ENCODE assay signal across 1 cellular context in genomic region chr3:191721983-191722382, GRCh38.
TF ChIP-seq lines count a peak whose summit lies in the region.

No MANE protein-coding gene starts in this region.

TF ChIP-seq in HepG2, 621 proteins besides CTCF, POLR2A, EP300 and RAD21 (continued from another document and continues in another):
- TF ChIP-seq HMG20A (CRISPR knock-in tag; IDR thresholded peaks at IDR 0.05; ENCODE audit: borderline replicate concordance): peak; percentile 79; the same call in 1 of the 2 replicates
- TF ChIP-seq ZMYM4 (CRISPR knock-in tag; IDR thresholded peaks at IDR 0.05): peak; percentile 78
- TF ChIP-seq HDAC2 (CRISPR knock-in tag; IDR thresholded peaks at IDR 0.05): no peak
- TF ChIP-seq THAP11 (CRISPR knock-in tag; IDR thresholded peaks at IDR 0.05): 0 out of 2 replicates have a peak, but pooled peaks have one; percentile 27
- no peak for TF ChIP-seq MBD4 (IDR thresholded peaks at IDR 0.05; ENCODE audit: borderline replicate concordance, low read length)
- TF ChIP-seq, protein P1, sequence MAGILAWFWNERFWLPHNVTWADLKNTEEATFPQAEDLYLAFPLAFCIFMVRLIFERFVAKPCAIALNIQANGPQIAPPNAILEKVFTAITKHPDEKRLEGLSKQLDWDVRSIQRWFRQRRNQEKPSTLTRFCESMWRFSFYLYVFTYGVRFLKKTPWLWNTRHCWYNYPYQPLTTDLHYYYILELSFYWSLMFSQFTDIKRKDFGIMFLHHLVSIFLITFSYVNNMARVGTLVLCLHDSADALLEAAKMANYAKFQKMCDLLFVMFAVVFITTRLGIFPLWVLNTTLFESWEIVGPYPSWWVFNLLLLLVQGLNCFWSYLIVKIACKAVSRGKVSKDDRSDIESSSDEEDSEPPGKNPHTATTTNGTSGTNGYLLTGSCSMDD (CRISPR knock-in tag; IDR thresholded peaks at IDR 0.05): no peak
- TF ChIP-seq, protein P2, sequence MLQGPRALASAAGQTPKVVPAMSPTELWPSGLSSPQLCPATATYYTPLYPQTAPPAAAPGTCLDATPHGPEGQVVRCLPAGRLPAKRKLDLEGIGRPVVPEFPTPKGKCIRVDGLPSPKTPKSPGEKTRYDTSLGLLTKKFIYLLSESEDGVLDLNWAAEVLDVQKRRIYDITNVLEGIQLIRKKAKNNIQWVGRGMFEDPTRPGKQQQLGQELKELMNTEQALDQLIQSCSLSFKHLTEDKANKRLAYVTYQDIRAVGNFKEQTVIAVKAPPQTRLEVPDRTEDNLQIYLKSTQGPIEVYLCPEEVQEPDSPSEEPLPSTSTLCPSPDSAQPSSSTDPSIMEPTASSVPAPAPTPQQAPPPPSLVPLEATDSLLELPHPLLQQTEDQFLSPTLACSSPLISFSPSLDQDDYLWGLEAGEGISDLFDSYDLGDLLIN (CRISPR knock-in tag; IDR thresholded peaks at IDR 0.05; ENCODE audit: borderline replicate concordance): no peak
- TF ChIP-seq, protein P3, sequence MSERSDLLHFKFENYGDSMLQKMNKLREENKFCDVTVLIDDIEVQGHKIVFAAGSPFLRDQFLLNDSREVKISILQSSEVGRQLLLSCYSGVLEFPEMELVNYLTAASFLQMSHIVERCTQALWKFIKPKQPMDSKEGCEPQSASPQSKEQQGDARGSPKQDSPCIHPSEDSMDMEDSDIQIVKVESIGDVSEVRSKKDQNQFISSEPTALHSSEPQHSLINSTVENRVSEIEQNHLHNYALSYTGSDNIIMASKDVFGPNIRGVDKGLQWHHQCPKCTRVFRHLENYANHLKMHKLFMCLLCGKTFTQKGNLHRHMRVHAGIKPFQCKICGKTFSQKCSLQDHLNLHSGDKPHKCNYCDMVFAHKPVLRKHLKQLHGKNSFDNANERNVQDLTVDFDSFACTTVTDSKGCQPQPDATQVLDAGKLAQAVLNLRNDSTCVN (CRISPR knock-in tag; IDR thresholded peaks at IDR 0.05; ENCODE audit: borderline replicate concordance): peak; percentile 99
- TF ChIP-seq FOSL1 (CRISPR knock-in tag; IDR thresholded peaks at IDR 0.05; ENCODE audit: borderline replicate concordance): peak; percentile 57; the same call in 1 of the 2 replicates
- TF ChIP-seq MED1 (CRISPR knock-in tag; IDR thresholded peaks at IDR 0.05): peak; percentile 49
- TF ChIP-seq GABPB1 (CRISPR knock-in tag; IDR thresholded peaks at IDR 0.05): no peak
- TF ChIP-seq FIP1L1 (IDR thresholded peaks at IDR 0.05; ENCODE audit: borderline replicate concordance, insufficient read depth, low read depth, low read length): no peak
- peak; percentile 59; the same call in 1 of the 2 replicates for TF ChIP-seq ZNF644 (CRISPR knock-in tag; IDR thresholded peaks at IDR 0.05; ENCODE audit: low read depth)
- peak; percentile 80 for TF ChIP-seq PRDM15 (CRISPR knock-in tag; IDR thresholded peaks at IDR 0.05)
- TF ChIP-seq FOSL2 (CRISPR knock-in tag; IDR thresholded peaks at IDR 0.05): peak; percentile 88
- TF ChIP-seq MAX (IDR thresholded peaks at IDR 0.05): peak; percentile 59; the same call in 1 of the 2 replicates
- TF ChIP-seq GATAD2A (CRISPR knock-in tag; IDR thresholded peaks at IDR 0.05): peak; percentile 63
- TF ChIP-seq ZNF331 (CRISPR knock-in tag; IDR thresholded peaks at IDR 0.05): peak; percentile 47; the same call in 1 of the 2 replicates
- no peak for TF ChIP-seq ZNF343 (CRISPR knock-in tag; IDR thresholded peaks at IDR 0.05)
- TF ChIP-seq SALL1 (CRISPR knock-in tag; IDR thresholded peaks at IDR 0.05): no peak; the same call in 1 of the 2 replicates
- no peak for TF ChIP-seq ZNF552 (CRISPR knock-in tag; IDR thresholded peaks at IDR 0.05; ENCODE audit: borderline replicate concordance)
- TF ChIP-seq REST (IDR thresholded peaks at IDR 0.05; ENCODE audit: borderline replicate concordance in 1 of 2, low read depth in 1 of 2, low read length in 2 of 2): no peak
- TF ChIP-seq ZNF136 (CRISPR knock-in tag; IDR thresholded peaks at IDR 0.05; ENCODE audit: low read depth): no peak
- TF ChIP-seq, protein P4, sequence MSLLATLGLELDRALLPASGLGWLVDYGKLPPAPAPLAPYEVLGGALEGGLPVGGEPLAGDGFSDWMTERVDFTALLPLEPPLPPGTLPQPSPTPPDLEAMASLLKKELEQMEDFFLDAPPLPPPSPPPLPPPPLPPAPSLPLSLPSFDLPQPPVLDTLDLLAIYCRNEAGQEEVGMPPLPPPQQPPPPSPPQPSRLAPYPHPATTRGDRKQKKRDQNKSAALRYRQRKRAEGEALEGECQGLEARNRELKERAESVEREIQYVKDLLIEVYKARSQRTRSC (CRISPR knock-in tag; IDR thresholded peaks at IDR 0.05; ENCODE audit: low read depth): no peak
- no peak for TF ChIP-seq TOE1 (CRISPR knock-in tag; IDR thresholded peaks at IDR 0.05)
- no peak for TF ChIP-seq SOX13 (IDR thresholded peaks at IDR 0.05)
- TF ChIP-seq SOX13 (CRISPR knock-in tag; conservative IDR thresholded peaks at IDR 0.05 in 1 of 2, IDR thresholded peaks at IDR 0.05 in 1 of 2): peak in 1 of 2 experiments; percentile 81; a peak in 2 of 4 replicates
- no peak for TF ChIP-seq ETS1 (CRISPR knock-in tag; IDR thresholded peaks at IDR 0.05)
- TF ChIP-seq MTF1 (CRISPR knock-in tag; IDR thresholded peaks at IDR 0.05): no peak
- no peak for TF ChIP-seq ZNF790 (CRISPR knock-in tag; IDR thresholded peaks at IDR 0.05; ENCODE audit: borderline replicate concordance)
- TF ChIP-seq NR2F6 (IDR thresholded peaks at IDR 0.05): no peak
- 0 out of 2 replicates have a peak, but pooled peaks have one; percentile 8 for TF ChIP-seq NR2F6 (CRISPR knock-in tag; IDR thresholded peaks at IDR 0.05)
- TF ChIP-seq, protein P5, sequence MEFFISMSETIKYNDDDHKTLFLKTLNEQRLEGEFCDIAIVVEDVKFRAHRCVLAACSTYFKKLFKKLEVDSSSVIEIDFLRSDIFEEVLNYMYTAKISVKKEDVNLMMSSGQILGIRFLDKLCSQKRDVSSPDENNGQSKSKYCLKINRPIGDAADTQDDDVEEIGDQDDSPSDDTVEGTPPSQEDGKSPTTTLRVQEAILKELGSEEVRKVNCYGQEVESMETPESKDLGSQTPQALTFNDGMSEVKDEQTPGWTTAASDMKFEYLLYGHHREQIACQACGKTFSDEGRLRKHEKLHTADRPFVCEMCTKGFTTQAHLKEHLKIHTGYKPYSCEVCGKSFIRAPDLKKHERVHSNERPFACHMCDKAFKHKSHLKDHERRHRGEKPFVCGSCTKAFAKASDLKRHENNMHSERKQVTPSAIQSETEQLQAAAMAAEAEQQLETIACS (CRISPR knock-in tag; IDR thresholded peaks at IDR 0.05): no peak
- no peak for TF ChIP-seq SOX6 (IDR thresholded peaks at IDR 0.05)
- TF ChIP-seq SOX6 (CRISPR knock-in tag; IDR thresholded peaks at IDR 0.05): peak; percentile 56
- no peak for TF ChIP-seq FOXP1 (IDR thresholded peaks at IDR 0.05)
- 0 out of 2 replicates have a peak, but pooled peaks have one; percentile 8 for TF ChIP-seq FOXP1 (CRISPR knock-in tag; IDR thresholded peaks at IDR 0.05)
- peak; percentile 87 for TF ChIP-seq BCL6 (CRISPR knock-in tag; IDR thresholded peaks at IDR 0.05)
- TF ChIP-seq PHF5A (CRISPR knock-in tag; IDR thresholded peaks at IDR 0.05; ENCODE audit: low read depth, unreplicated experiment): no peak
- TF ChIP-seq, protein P6, sequence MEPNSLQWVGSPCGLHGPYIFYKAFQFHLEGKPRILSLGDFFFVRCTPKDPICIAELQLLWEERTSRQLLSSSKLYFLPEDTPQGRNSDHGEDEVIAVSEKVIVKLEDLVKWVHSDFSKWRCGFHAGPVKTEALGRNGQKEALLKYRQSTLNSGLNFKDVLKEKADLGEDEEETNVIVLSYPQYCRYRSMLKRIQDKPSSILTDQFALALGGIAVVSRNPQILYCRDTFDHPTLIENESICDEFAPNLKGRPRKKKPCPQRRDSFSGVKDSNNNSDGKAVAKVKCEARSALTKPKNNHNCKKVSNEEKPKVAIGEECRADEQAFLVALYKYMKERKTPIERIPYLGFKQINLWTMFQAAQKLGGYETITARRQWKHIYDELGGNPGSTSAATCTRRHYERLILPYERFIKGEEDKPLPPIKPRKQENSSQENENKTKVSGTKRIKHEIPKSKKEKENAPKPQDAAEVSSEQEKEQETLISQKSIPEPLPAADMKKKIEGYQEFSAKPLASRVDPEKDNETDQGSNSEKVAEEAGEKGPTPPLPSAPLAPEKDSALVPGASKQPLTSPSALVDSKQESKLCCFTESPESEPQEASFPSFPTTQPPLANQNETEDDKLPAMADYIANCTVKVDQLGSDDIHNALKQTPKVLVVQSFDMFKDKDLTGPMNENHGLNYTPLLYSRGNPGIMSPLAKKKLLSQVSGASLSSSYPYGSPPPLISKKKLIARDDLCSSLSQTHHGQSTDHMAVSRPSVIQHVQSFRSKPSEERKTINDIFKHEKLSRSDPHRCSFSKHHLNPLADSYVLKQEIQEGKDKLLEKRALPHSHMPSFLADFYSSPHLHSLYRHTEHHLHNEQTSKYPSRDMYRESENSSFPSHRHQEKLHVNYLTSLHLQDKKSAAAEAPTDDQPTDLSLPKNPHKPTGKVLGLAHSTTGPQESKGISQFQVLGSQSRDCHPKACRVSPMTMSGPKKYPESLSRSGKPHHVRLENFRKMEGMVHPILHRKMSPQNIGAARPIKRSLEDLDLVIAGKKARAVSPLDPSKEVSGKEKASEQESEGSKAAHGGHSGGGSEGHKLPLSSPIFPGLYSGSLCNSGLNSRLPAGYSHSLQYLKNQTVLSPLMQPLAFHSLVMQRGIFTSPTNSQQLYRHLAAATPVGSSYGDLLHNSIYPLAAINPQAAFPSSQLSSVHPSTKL (CRISPR knock-in tag; IDR thresholded peaks at IDR 0.05): peak; percentile 78
- TF ChIP-seq FOXJ3 (CRISPR knock-in tag; IDR thresholded peaks at IDR 0.05; ENCODE audit: borderline replicate concordance): peak; percentile 31; the same call in 1 of the 2 replicates
- peak; percentile 28; the same call in 1 of the 2 replicates for TF ChIP-seq FOXO1 (CRISPR knock-in tag; IDR thresholded peaks at IDR 0.05)
